25 cellular contexts compared by ENCODE assay signal in the genomic region with DNA sequence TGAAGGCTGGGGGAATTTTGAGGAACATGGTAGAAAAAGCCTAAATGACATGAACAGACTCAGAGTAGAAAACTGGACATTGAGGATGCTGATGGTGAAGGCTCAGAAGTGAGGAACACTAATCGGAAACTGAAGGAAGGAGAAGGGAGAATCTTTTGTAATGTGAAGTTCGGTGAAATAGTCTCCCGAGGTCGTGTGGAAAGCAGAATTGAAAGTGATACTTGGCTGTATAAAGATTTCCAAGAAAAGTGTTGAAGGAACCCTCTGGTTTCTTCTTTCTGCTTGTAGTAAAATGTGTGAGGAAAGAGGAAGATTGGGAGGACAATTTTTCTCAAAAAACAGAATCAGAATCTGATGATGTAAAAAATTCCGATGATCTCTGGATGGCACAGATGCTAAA.
"Had no signal": no experiment of that assay in that cellular context is flagged by ENCODE, and none has a peak within 500 bp of the region (broad histone marks: within the 10 kb centered on the region; RNA-seq: fewer than 3 reads in every experiment).

No MANE protein-coding gene starts in this region.

- H3K27me3 ChIP-seq: foreskin keratinocyte, hepatocyte, pancreas, right lobe of liver, stomach, uterus had no signal

- H3K4me3 ChIP-seq: hepatocyte, left ventricle myocardium inferior, lower lobe of right lung, pancreas, prostate gland, right lobe of liver, stomach, uterus had no signal

- ATAC-seq: foreskin keratinocyte; left cardiac atrium; natural killer cell treated with Interleukin-12 subunit alpha and Interleukin-12 subunit beta and Interleukin-15 and Interleukin-18, amount 100 ng/mL, for 72 hours; pancreas; right lobe of liver; stimulated activated naive B cell treated with anti-CD40 and anti-IgM and Interleukin-4, amounts not matched to agents 10 μg/mL and 1 μg/mL and 100 μg/mL, for 72 hours had no signal

- H3K36me3 ChIP-seq: left ventricle myocardium inferior, lower lobe of right lung, pancreas, prostate gland, right lobe of liver, stomach, uterus had no signal

- DNase-seq: effector CD4-positive, alpha-beta T cell; endodermal cell; erythroblast; foreskin keratinocyte; head of caudate nucleus; kidney; left cardiac atrium; left ventricle myocardium inferior; lower lobe of right lung; mesenchymal stem cell; midbrain; occipital lobe; pancreas; retina; right lobe of liver; stimulated activated CD4-positive, alpha-beta T cell treated with anti-CD3 and anti-CD28 coated beads, Interleukin-15, amount 100 ng/mL, for 24 hours; stimulated activated CD4-positive, alpha-beta T cell treated with anti-CD3 and anti-CD28 coated beads, Interleukin-1b, Interleukin-23, amount 100 ng/mL, for 48 hours; stimulated activated CD4-positive, alpha-beta T cell treated with anti-CD3 and anti-CD28 coated beads, Interleukin-4, amount 100 ng/mL, for 4 hours; stimulated activated naive B cell treated with anti-CD40 and anti-IgM and Interleukin-4, amounts not matched to agents 10 μg/mL and 1 μg/mL and 100 μg/mL, for 72 hours; stomach; substantia nigra; uterus had no signal

- H3K9me3 ChIP-seq: lower lobe of right lung, pancreas, prostate gland, right lobe of liver, stomach, uterus had no signal

- H3K4me1 ChIP-seq: foreskin keratinocyte, left ventricle myocardium inferior, lower lobe of right lung, pancreas, prostate gland, right lobe of liver, stomach, uterus had no signal

- H3K27ac ChIP-seq: foreskin keratinocyte, hepatocyte, left ventricle myocardium inferior, lower lobe of right lung, pancreas, prostate gland, right lobe of liver, stomach, uterus had no signal
